ENCODE assay signal across 10 cellular contexts in genomic region chr20:58896820-58897219, GRCh38. TPM values are rescaled to one million over a fixed set of nuclear protein-coding genes. Genes with fewer than 3 reads are reported as not detected.
DNase-seq lines count a peak whose midpoint lies in the region; ATAC-seq and TF ChIP-seq lines count a peak whose summit lies in the region.
"Had no signal": no experiment of that assay in that cellular context is flagged by ENCODE, and none has a peak within 500 bp of the region (broad histone marks: within the 10 kb centered on the region; RNA-seq: fewer than 3 reads in every experiment).

No MANE protein-coding gene starts in this region.

- CTCF ChIA-PET in CD8-positive, alpha-beta memory T cell (lab: Charles Lee): interaction anchor here (1.0 kb wide), 1 partner anchor 85 kb away, joined by 3 read pairs; no protein-coding TSS in a partner anchor

- no peaks in the 10 kb centered on the region for H3K36me3 ChIP-seq in CD8-positive, alpha-beta memory T cell (ENCODE audit: insufficient read depth, low read length)
- H3K36me3 ChIP-seq in HUES48 (ENCODE audit: control insufficient read depth, insufficient read depth, low read length) (peaks cover 41% of the 10 kb centered on the region), neutrophil (peaks cover 34% of the 10 kb centered on the region)
- H3K36me3 ChIP-seq: sigmoid colon had no signal

- no peak for ATAC-seq in effector memory CD8-positive, alpha-beta T cell (replicated peaks)
- no peak for ATAC-seq in HG02938 (IDR thresholded peaks at IDR 0.05; ENCODE audit: unreplicated experiment)

- no peaks in the 10 kb centered on the region for H3K9me3 ChIP-seq in CD8-positive, alpha-beta memory T cell (ENCODE audit: low read length)
- no peaks in the 10 kb centered on the region for H3K9me3 ChIP-seq in HUES48 (ENCODE audit: control insufficient read depth, insufficient read depth, low read length)
- H3K9me3 ChIP-seq in neutrophil: no peaks in the 10 kb centered on the region
- H3K9me3 ChIP-seq: sigmoid colon had no signal

- H3K27me3 Mint-ChIP-seq in CD8-positive, alpha-beta memory T cell: peaks cover 0 to 4% of the 10 kb centered on the region in 2 donors
- no peaks in the 10 kb centered on the region for H3K27me3 Mint-ChIP-seq in effector memory CD8-positive, alpha-beta T cell

- TF ChIP-seq CTCF in neutrophil (IDR thresholded peaks at IDR 0.05): no peak

- H3K36me3 Mint-ChIP-seq in CD8-positive, alpha-beta memory T cell: peaks cover 0 to 71% (median 9%) of the 10 kb centered on the region in 3 donors
- H3K36me3 Mint-ChIP-seq in effector memory CD8-positive, alpha-beta T cell (ENCODE audit: insufficient read depth): peaks cover 83% of the 10 kb centered on the region

- no peak overlapping the region for H3K27ac ChIP-seq in CD8-positive, alpha-beta memory T cell (ENCODE audit: low read depth, low read length)
- H3K27ac ChIP-seq in HUES48 (ENCODE audit: low read depth, low read length): peak overlapping the region; percentile 10
- H3K27ac ChIP-seq in neutrophil: peak overlapping the region; percentile 19

- H3K4me1 ChIP-seq in CD8-positive, alpha-beta memory T cell (ENCODE audit: insufficient read depth, low read length): peaks cover 34% of the 10 kb centered on the region
- H3K4me1 ChIP-seq in HUES48 (ENCODE audit: control insufficient read depth, insufficient read depth, low read length) (peaks cover 82% of the 10 kb centered on the region), neutrophil (ENCODE audit: control insufficient read depth in 1 of 2, insufficient read depth in 1 of 2, low read depth in 1 of 2, low read length in 1 of 2) (peaks cover 32 to 33% of the 10 kb centered on the region in 2 experiments)

- peak overlapping the region; percentile 40 to 95 (median 81) for H3K27ac Mint-ChIP-seq in CD8-positive, alpha-beta memory T cell
- H3K27ac Mint-ChIP-seq in effector memory CD8-positive, alpha-beta T cell: peak overlapping the region; percentile 86 to 96

- peaks cover 81 to 90% (median 89%) of the 10 kb centered on the region in 3 donors for H3K4me1 Mint-ChIP-seq in CD8-positive, alpha-beta memory T cell
- H3K4me1 Mint-ChIP-seq in effector memory CD8-positive, alpha-beta T cell (ENCODE audit: low read depth in 2 of 2): peaks cover 55 to 82% of the 10 kb centered on the region in 2 donors

- H3K4me3 Mint-ChIP-seq in CD8-positive, alpha-beta memory T cell: no peak overlapping the region
- no peak overlapping the region for H3K4me3 Mint-ChIP-seq in effector memory CD8-positive, alpha-beta T cell

- H3K27me3 ChIP-seq in CD8-positive, alpha-beta memory T cell (ENCODE audit: insufficient read depth, low read length, poor library complexity, severe bottlenecking): no peaks in the 10 kb centered on the region
- H3K27me3 ChIP-seq in HUES48 (ENCODE audit: control insufficient read depth, insufficient read depth, low read length) (no peaks in the 10 kb centered on the region), neutrophil (no peaks in the 10 kb centered on the region)
- H3K27me3 ChIP-seq: sigmoid colon had no signal

- no peak overlapping the region for H3K9ac ChIP-seq in HUES48 (ENCODE audit: low read depth, low read length)

- no peak for DNase-seq in CD8-positive, alpha-beta memory T cell
- DNase-seq in effector memory CD8-positive, alpha-beta T cell: no peak
- DNase-seq in DMS 273 (lab: John Stamatoyannopoulos, UW; ENCODE audit: unreplicated experiment): no peak
- no peak for DNase-seq in SW 1271 (lab: John Stamatoyannopoulos, UW)
- DNase-seq in DMS79 (lab: John Stamatoyannopoulos, UW): no peak
- DNase-seq: NCI-H1694, sigmoid colon had no signal

- POLR2A ChIA-PET in CD8-positive, alpha-beta memory T cell (lab: Charles Lee): interaction anchor here (0.6 to 0.8 kb wide), 2 partner anchors 24 to 136 kb away, joined by 3 to 4 read pairs; partner anchors contain the start of gene ATP5F1E

- H3K4me3 ChIP-seq in CD8-positive, alpha-beta memory T cell (ENCODE audit: low read length): no peak overlapping the region
- no peak overlapping the region for H3K4me3 ChIP-seq in HUES48 (ENCODE audit: low read depth, low read length)
- no peak overlapping the region for H3K4me3 ChIP-seq in neutrophil (ENCODE audit: low read depth in 1 of 2, low read length in 1 of 2)
- H3K4me3 ChIP-seq: sigmoid colon had no signal

- H3K9me3 Mint-ChIP-seq in CD8-positive, alpha-beta memory T cell: peaks cover 0 to 2% (median 0%) of the 10 kb centered on the region in 5 donors
- H3K9me3 Mint-ChIP-seq in effector memory CD8-positive, alpha-beta T cell: no peaks in the 10 kb centered on the region

RNA-seq across cellular contexts. Expression of gene GNAS, which starts 44.3 kb away (rescaled TPM):
- 100 to 1,000 TPM; 637 to 666 TPM for total RNA-seq in CD8-positive, alpha-beta memory T cell
- 218 TPM for polyA plus RNA-seq in CD8-positive, alpha-beta memory T cell

RNA-seq across cellular contexts. Expression of gene GNAS-AS1, which starts 46.1 kb away (rescaled TPM):
- under 1 TPM; 0.55 to 0.68 TPM for total RNA-seq in CD8-positive, alpha-beta memory T cell
- polyA plus RNA-seq in CD8-positive, alpha-beta memory T cell: not detected
